Comparison of ENCODE assay signal across 9 cellular contexts in genomic region chr16:4765511-4766474, GRCh38. TPM values are rescaled to one million over a fixed set of nuclear protein-coding genes. Genes with fewer than 3 reads are reported as not detected.
A peak's percentile ranks its signal among the peaks of the same experiment; 100 is the strongest.
DNase-seq lines count a peak whose midpoint lies in the region; ATAC-seq and TF ChIP-seq lines count a peak whose summit lies in the region.
"Had no signal": no experiment of that assay in that cellular context is flagged by ENCODE, and none has a peak within 500 bp of the region (broad histone marks: within the 10 kb centered on the region; RNA-seq: fewer than 3 reads in every experiment).

No MANE protein-coding gene starts in this region.

- WGBS in iPS DF 6.9 (ENCODE audit: insufficient coverage, insufficient read length): no CpG with 5 or more reads among the region's 26 CpGs

- H3K9me3 ChIP-seq in HUES6 (ENCODE audit: control insufficient read depth, insufficient read depth, low read depth, low read length) (no peaks in the 10 kb centered on the region), iPS DF 6.9 (ENCODE audit: control insufficient read depth, insufficient read depth, low read length) (no peaks in the 10 kb centered on the region)

- H3K9me3 Mint-ChIP-seq in activated CD8-positive, alpha-beta T cell treated with anti-CD3 and anti-CD28 coated beads for 36 hours: no peaks in the 10 kb centered on the region
- H3K9me3 Mint-ChIP-seq in stimulated activated memory B cell treated with anti-CD40 and anti-IgM and Interleukin-4, amounts not matched to agents 10 μg/mL and 1 μg/mL and 100 μg/mL, for 72 hours: no peaks in the 10 kb centered on the region

- H3K36me3 ChIP-seq in HUES6 (ENCODE audit: control insufficient read depth, insufficient read depth, low read length) (peaks cover 38% of the 10 kb centered on the region), iPS DF 6.9 (ENCODE audit: control insufficient read depth, insufficient read depth, low read length) (peaks cover 8% of the 10 kb centered on the region)

- H3K9ac ChIP-seq in HUES6 (ENCODE audit: low read length): peak overlapping the region; percentile 83

- peaks cover 14% of the 10 kb centered on the region; the same call in 1 of the 2 replicates for H3K4me1 ChIP-seq in HUES6 (ENCODE audit: control insufficient read depth, insufficient read depth, low read length)
- no peaks in the 10 kb centered on the region for H3K4me1 ChIP-seq in iPS DF 6.9 (ENCODE audit: control insufficient read depth, insufficient read depth, low read length)

- H3K27me3 ChIP-seq in HUES6 (ENCODE audit: control insufficient read depth, insufficient read depth, low read length) (no peaks in the 10 kb centered on the region), iPS DF 6.9 (ENCODE audit: control insufficient read depth, insufficient read depth, low read length) (no peaks in the 10 kb centered on the region)

- H3K4me1 Mint-ChIP-seq in activated CD8-positive, alpha-beta T cell treated with anti-CD3 and anti-CD28 coated beads for 36 hours (ENCODE audit: low read depth): peaks cover 30% of the 10 kb centered on the region
- H3K4me1 Mint-ChIP-seq in stimulated activated memory B cell treated with anti-CD40 and anti-IgM and Interleukin-4, amounts not matched to agents 10 μg/mL and 1 μg/mL and 100 μg/mL, for 72 hours: peaks cover 44% of the 10 kb centered on the region

- H3K36me3 Mint-ChIP-seq in activated CD8-positive, alpha-beta T cell treated with anti-CD3 and anti-CD28 coated beads for 36 hours (ENCODE audit: low read depth): peaks cover 4% of the 10 kb centered on the region
- H3K36me3 Mint-ChIP-seq in stimulated activated memory B cell treated with anti-CD40 and anti-IgM and Interleukin-4, amounts not matched to agents 10 μg/mL and 1 μg/mL and 100 μg/mL, for 72 hours: peaks cover 28% of the 10 kb centered on the region

- peak overlapping the region; percentile 90 for H3K4me3 Mint-ChIP-seq in activated CD8-positive, alpha-beta T cell treated with anti-CD3 and anti-CD28 coated beads for 36 hours
- peak overlapping the region; percentile 95 for H3K4me3 Mint-ChIP-seq in stimulated activated memory B cell treated with anti-CD40 and anti-IgM and Interleukin-4, amounts not matched to agents 10 μg/mL and 1 μg/mL and 100 μg/mL, for 72 hours

- H3K4me3 ChIP-seq in HUES6 (ENCODE audit: low read depth, low read length) (peak overlapping the region; percentile 85), iPS DF 6.9 (ENCODE audit: low read length) (peak overlapping the region; percentile 87; the same call in 1 of the 2 replicates)

- POLR2A ChIA-PET in activated CD8-positive, alpha-beta T cell treated with anti-CD3 and anti-CD28 coated beads for 36 hours (lab: Charles Lee): interaction anchor here (0.6 to 2.8 kb wide), 5 partner anchors 18 to 219 kb away, joined by 3 to 11 read pairs (median 10); partner anchors contain the start of genes ANKS3, DNAAF8, GLYR1 and UBN1

- H3K27ac ChIP-seq in HUES6 (ENCODE audit: low read depth, low read length) (no peak overlapping the region), iPS DF 6.9 (ENCODE audit: low read length) (no peak overlapping the region)

- CTCF ChIA-PET in activated CD8-positive, alpha-beta T cell treated with anti-CD3 and anti-CD28 coated beads for 36 hours (lab: Charles Lee): interaction anchor here (0.8 to 0.9 kb wide), 2 partner anchors 31 to 142 kb away, joined by 3 to 5 read pairs; partner anchors contain the start of gene MGRN1

- intact Hi-C loops in activated CD8-positive, alpha-beta T cell treated with anti-CD3 and anti-CD28 coated beads for 36 hours (cut with micrococcal nuclease): loop anchor here (10.0 kb wide), 1 partner anchor 79 kb away; the partner anchor contains the start of genes GLYR1 and UBN1

- H3K27me3 Mint-ChIP-seq in activated CD8-positive, alpha-beta T cell treated with anti-CD3 and anti-CD28 coated beads for 36 hours: no peaks in the 10 kb centered on the region
- H3K27me3 Mint-ChIP-seq in stimulated activated memory B cell treated with anti-CD40 and anti-IgM and Interleukin-4, amounts not matched to agents 10 μg/mL and 1 μg/mL and 100 μg/mL, for 72 hours: no peaks in the 10 kb centered on the region

- no peak for ATAC-seq in activated CD8-positive, alpha-beta T cell treated with anti-CD3 and anti-CD28 coated beads for 36 hours
- no peak for ATAC-seq in stimulated activated memory B cell treated with anti-CD40 and anti-IgM and Interleukin-4, amounts not matched to agents 10 μg/mL and 1 μg/mL and 100 μg/mL, for 72 hours
- no peak for ATAC-seq in GM19351 (IDR thresholded peaks at IDR 0.05; ENCODE audit: unreplicated experiment)
- no peak for ATAC-seq in GM21360 (IDR thresholded peaks at IDR 0.05; ENCODE audit: unreplicated experiment)

- TF ChIP-seq CTCF in activated CD8-positive, alpha-beta T cell treated with anti-CD3 and anti-CD28 coated beads for 36 hours (IDR thresholded peaks at IDR 0.05): no peak

- DNase-seq in activated CD8-positive, alpha-beta T cell treated with anti-CD3 and anti-CD28 coated beads for 36 hours: no peak
- DNase-seq in iPS DF 6.9 (ENCODE audit: low read depth, low spot score) (no peak), AG08395 (ENCODE audit: low spot score) (no peak)
- DNase-seq in stimulated activated naive CD4-positive, alpha-beta T cell (lab: John Stamatoyannopoulos, UW): no peak
- DNase-seq: stimulated activated CD4-positive, alpha-beta T cell treated with anti-CD3 and anti-CD28 coated beads, Interleukin-4, amount 100 ng/mL, for 4 hours had no signal

- peak overlapping the region; percentile 88 for H3K27ac Mint-ChIP-seq in activated CD8-positive, alpha-beta T cell treated with anti-CD3 and anti-CD28 coated beads for 36 hours
- H3K27ac Mint-ChIP-seq in stimulated activated memory B cell treated with anti-CD40 and anti-IgM and Interleukin-4, amounts not matched to agents 10 μg/mL and 1 μg/mL and 100 μg/mL, for 72 hours: peak overlapping the region; percentile 84

RNA-seq across cellular contexts. Expression of gene ZNF500, which starts 1.2 kb away (rescaled TPM):
- total RNA-seq in activated CD8-positive, alpha-beta T cell treated with anti-CD3 and anti-CD28 coated beads for 36 hours: 10 to 100 TPM; 10.9 to 12.8 TPM

RNA-seq across cellular contexts. Expression of gene SEPTIN12, which starts 22.4 kb away (rescaled TPM):
- not detected for total RNA-seq in activated CD8-positive, alpha-beta T cell treated with anti-CD3 and anti-CD28 coated beads for 36 hours

RNA-seq across cellular contexts. Expression of gene SMIM22, which starts 29.4 kb away (rescaled TPM):
- total RNA-seq in activated CD8-positive, alpha-beta T cell treated with anti-CD3 and anti-CD28 coated beads for 36 hours: not detected

RNA-seq across cellular contexts. Expression of gene DNAAF8, which starts 31.5 kb away (rescaled TPM):
- under 1 TPM; 0.18 to 0.38 TPM for total RNA-seq in activated CD8-positive, alpha-beta T cell treated with anti-CD3 and anti-CD28 coated beads for 36 hours

RNA-seq across cellular contexts. Expression of gene ANKS3, which starts 31.7 kb away (rescaled TPM):
- 10 to 100 TPM; 13.0 to 13.8 TPM for total RNA-seq in activated CD8-positive, alpha-beta T cell treated with anti-CD3 and anti-CD28 coated beads for 36 hours
